In the genomic region with DNA sequence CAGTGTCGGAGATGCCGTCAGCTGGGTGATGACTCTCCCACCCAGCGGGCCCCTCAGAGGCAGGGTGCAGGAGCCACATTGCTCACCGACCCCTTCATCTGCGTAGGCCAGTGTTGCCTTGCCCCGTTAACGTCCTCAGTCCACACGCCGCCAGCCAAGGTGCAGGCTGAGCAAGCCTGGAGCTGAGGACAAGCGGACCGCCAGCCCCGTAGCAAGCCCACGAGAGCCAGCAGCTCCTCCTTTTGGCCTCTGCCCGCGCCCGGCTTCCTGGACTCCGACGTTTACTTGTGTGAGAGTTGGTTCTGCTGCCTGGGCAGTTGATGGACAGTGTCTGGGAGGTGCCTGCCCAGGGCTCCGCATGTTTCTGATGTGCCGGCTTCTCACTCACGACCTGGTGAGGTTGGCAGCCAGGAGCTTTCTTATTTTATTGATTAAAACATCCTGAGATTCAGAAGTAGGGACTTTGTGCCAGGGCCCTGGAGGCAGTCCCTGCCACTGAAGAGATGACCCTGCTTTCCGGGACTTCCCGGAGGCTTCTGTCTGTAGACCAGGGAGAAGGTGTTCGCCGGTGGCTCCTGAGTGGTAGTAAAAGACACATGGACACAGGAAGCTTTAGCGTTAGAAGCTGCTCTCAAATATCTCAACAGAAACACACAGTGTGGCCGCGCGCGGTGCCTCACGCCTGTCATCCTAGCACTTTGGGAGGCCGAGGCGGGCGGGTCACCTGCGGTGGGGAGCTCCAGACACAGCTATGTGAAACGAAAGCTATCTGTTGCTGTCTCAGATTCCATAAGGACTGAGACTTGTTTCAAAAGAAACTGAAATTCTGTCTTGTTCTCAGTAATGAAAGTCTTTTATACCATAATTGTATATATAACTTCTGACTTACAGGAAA, we compare ENCODE assay signal across 12 cellular contexts. TPM values are rescaled to one million over a fixed set of nuclear protein-coding genes. Genes with fewer than 3 reads are reported as not detected.
DNase-seq lines count a peak whose midpoint lies in the region; ATAC-seq and TF ChIP-seq lines count a peak whose summit lies in the region.
"Had no signal": no experiment of that assay in that cellular context is flagged by ENCODE, and none has a peak within 500 bp of the region (broad histone marks: within the 10 kb centered on the region; RNA-seq: fewer than 3 reads in every experiment).

No MANE protein-coding gene starts in this region.

- H3K4me1 Mint-ChIP-seq in activated naive CD4-positive, alpha-beta T cell treated with anti-CD3 and anti-CD28 coated beads, Interleukin-2, amount 50 U/mL, for 24 hours, result peaks cover 74% of the 10 kb centered on the region

- H3K27ac Mint-ChIP-seq in activated naive CD4-positive, alpha-beta T cell treated with anti-CD3 and anti-CD28 coated beads, Interleukin-2, amount 50 U/mL, for 24 hours, result peak overlapping the region; percentile 85
- peak overlapping the region; percentile 79 to 82 for H3K27ac Mint-ChIP-seq in activated naive CD4-positive, alpha-beta T cell treated with anti-CD3 and anti-CD28 coated beads, Interleukin-2, amount 50 U/mL, for 72 hours

- H3K27me3 Mint-ChIP-seq in activated naive CD4-positive, alpha-beta T cell treated with anti-CD3 and anti-CD28 coated beads, Interleukin-2, amount 50 U/mL, for 24 hours, result no peaks in the 10 kb centered on the region

- no peak overlapping the region for H3K4me3 ChIP-seq in stomach
- no peak overlapping the region for H3K4me3 ChIP-seq in uterus
- H3K4me3 ChIP-seq: heart right ventricle had no signal

- TF ChIP-seq CTCF in stomach (IDR thresholded peaks at IDR 0.05) (no peak), uterus (IDR thresholded peaks at IDR 0.05) (no peak)

- H3K27me3 ChIP-seq in stomach, result no peaks in the 10 kb centered on the region
- H3K27me3 ChIP-seq in uterus, result no peaks in the 10 kb centered on the region
- H3K27me3 ChIP-seq: heart right ventricle had no signal

- no peak for ATAC-seq in activated naive CD4-positive, alpha-beta T cell treated with anti-CD3 and anti-CD28 coated beads, Interleukin-2, amount 50 U/mL, for 72 hours
- ATAC-seq: heart right ventricle had no signal

- peaks cover 9% of the 10 kb centered on the region for H3K36me3 Mint-ChIP-seq in activated naive CD4-positive, alpha-beta T cell treated with anti-CD3 and anti-CD28 coated beads, Interleukin-2, amount 50 U/mL, for 24 hours
- H3K36me3 Mint-ChIP-seq in activated naive CD4-positive, alpha-beta T cell treated with anti-CD3 and anti-CD28 coated beads, Interleukin-2, amount 50 U/mL, for 72 hours, result peaks cover 24 to 26% of the 10 kb centered on the region in 2 donors

- intact Hi-C loops in stomach (cut with DNase I; ENCODE audit: low total_unique reads), result no loop called here
- intact Hi-C loops in uterus (cut with DNase I; ENCODE audit: low total_unique reads), result no loop called here

- H3K27ac ChIP-seq in stomach (peak overlapping the region in 3 of 5 donors; percentile 58 to 98 (median 96)), uterus (no peak overlapping the region)

- no peaks in the 10 kb centered on the region for H3K9me3 Mint-ChIP-seq in activated naive CD4-positive, alpha-beta T cell treated with anti-CD3 and anti-CD28 coated beads, Interleukin-2, amount 50 U/mL, for 24 hours
- H3K9me3 Mint-ChIP-seq in activated naive CD4-positive, alpha-beta T cell treated with anti-CD3 and anti-CD28 coated beads, Interleukin-2, amount 50 U/mL, for 72 hours, result no peaks in the 10 kb centered on the region

- H3K4me1 ChIP-seq in stomach, result peaks cover 93 to 100% (median 96%) of the 10 kb centered on the region in 4 donors
- H3K4me1 ChIP-seq in uterus, result peaks cover 11 to 72% of the 10 kb centered on the region in 2 donors

- H3K9me3 ChIP-seq in stomach (no peaks in the 10 kb centered on the region), uterus (no peaks in the 10 kb centered on the region)
- H3K9me3 ChIP-seq: heart right ventricle had no signal

- DNase-seq in activated naive CD4-positive, alpha-beta T cell (lab: John Stamatoyannopoulos, UW), result no peak
- DNase-seq in activated naive CD4-positive, alpha-beta T cell treated with anti-CD3 and anti-CD28 coated beads, Interleukin-2, amount 50 U/mL, for 72 hours (ENCODE audit: low spot score in 2 of 2), result no peak
- DNase-seq in left kidney (ENCODE audit: low read depth, low spot score) (peak; percentile 39), stomach (no peak), hypothalamus (lab: John Stamatoyannopoulos, UW) (no peak), uterus (no peak), DMS153 treated with DMSO at 0.1 percent for 48 hours (lab: John Stamatoyannopoulos, UW; ENCODE audit: unreplicated experiment) (no peak)
- DNase-seq: activated gamma-delta T cell treated with Interleukin-2 at 50 U/mL for 16 hours; effector CD4-positive, alpha-beta T cell; heart right ventricle; NCI-H2171 had no signal

- TF ChIP-seq EP300 in stomach (IDR thresholded peaks at IDR 0.05), result no peak

- H3K36me3 ChIP-seq in stomach, result peaks cover 15 to 40% (median 25%) of the 10 kb centered on the region in 4 donors
- no peaks in the 10 kb centered on the region for H3K36me3 ChIP-seq in uterus

- no peak overlapping the region for H3K4me3 Mint-ChIP-seq in activated naive CD4-positive, alpha-beta T cell treated with anti-CD3 and anti-CD28 coated beads, Interleukin-2, amount 50 U/mL, for 24 hours

- 69 to 77% (median 73%) methylated on average over 32 to 36 of the region's 36 CpGs for WGBS in stomach, 5 donors

- TF ChIP-seq POLR2A in stomach (IDR thresholded peaks at IDR 0.05) (no peak), uterus (IDR thresholded peaks at IDR 0.05) (no peak)

RNA-seq across cellular contexts. Expression of gene DAZAP1, which starts 5.9 kb away (rescaled TPM):
- 100 to 1,000 TPM; 194 to 298 TPM for total RNA-seq in activated naive CD4-positive, alpha-beta T cell treated with anti-CD3 and anti-CD28 coated beads, Interleukin-2, amount 50 U/mL, for 72 hours
- total RNA-seq in stomach, result 100 to 1,000 TPM in 1 of 5 donors, 10 to 100 TPM in 4; 21.4 to 124 (median 42.5) TPM
- polyA plus RNA-seq in stomach, result 10 to 100 TPM; 55.9 to 68.1 (median 63.4) TPM
- total RNA-seq in uterus, result 100 to 1,000 TPM in 1 of 4 donors, 10 to 100 TPM in 1, 1 to 10 TPM in 2; 1.2 to 102 (median 23.8) TPM

RNA-seq across cellular contexts. Expression of gene GAMT, which starts 11.9 kb away (rescaled TPM):
- total RNA-seq in activated naive CD4-positive, alpha-beta T cell treated with anti-CD3 and anti-CD28 coated beads, Interleukin-2, amount 50 U/mL, for 72 hours, result 10 to 100 TPM in 1 of 2 donors, 1 to 10 TPM in 1; 4.2 to 30.2 TPM
- total RNA-seq in stomach, result 10 to 100 TPM in 1 of 5 donors, 1 to 10 TPM in 2, not detected in 2; 2.6 to 15.6 (median 4.5) TPM
- 100 to 1,000 TPM in 1 of 3 donors, 10 to 100 TPM in 2; 26.8 to 102 (median 55.3) TPM for polyA plus RNA-seq in stomach
- total RNA-seq in uterus, result 10 to 100 TPM in 2 of 4 donors, 1 to 10 TPM in 2; 3.3 to 14.4 (median 8.4) TPM

RNA-seq across cellular contexts. Expression of gene RPS15, which starts 25.0 kb away (rescaled TPM):
- 1,000 to 10,000 TPM; 1,495 to 1,747 TPM for total RNA-seq in activated naive CD4-positive, alpha-beta T cell treated with anti-CD3 and anti-CD28 coated beads, Interleukin-2, amount 50 U/mL, for 72 hours
- total RNA-seq in stomach (1,000 to 10,000 TPM in 4 of 5 donors, 100 to 1,000 TPM in 1; 428 to 2,471 (median 1,694) TPM), uterus (1,000 to 10,000 TPM in 3 of 4 donors, 100 to 1,000 TPM in 1; 648 to 5,728 (median 1,854) TPM)
- polyA plus RNA-seq in stomach, result 1,000 to 10,000 TPM; 2,846 to 4,539 (median 3,866) TPM

RNA-seq across cellular contexts. Expression of gene NDUFS7, which starts 29.5 kb away (rescaled TPM):
- total RNA-seq in activated naive CD4-positive, alpha-beta T cell treated with anti-CD3 and anti-CD28 coated beads, Interleukin-2, amount 50 U/mL, for 72 hours, result 100 to 1,000 TPM in 1 of 2 donors, 10 to 100 TPM in 1; 89.4 to 105 TPM
- total RNA-seq in stomach (100 to 1,000 TPM in 3 of 5 donors, 10 to 100 TPM in 2; 31.6 to 217 (median 102) TPM), uterus (10 to 100 TPM; 39.2 to 65.5 (median 42.1) TPM)
- 100 to 1,000 TPM; 107 to 169 (median 138) TPM for polyA plus RNA-seq in stomach

RNA-seq across cellular contexts. Expression of gene APC2, which starts 36.7 kb away (rescaled TPM):
- total RNA-seq in activated naive CD4-positive, alpha-beta T cell treated with anti-CD3 and anti-CD28 coated beads, Interleukin-2, amount 50 U/mL, for 72 hours, result under 1 TPM; 0.09 to 0.14 TPM
- total RNA-seq in stomach (1 to 10 TPM in 2 of 5 donors, under 1 TPM in 2, not detected in 1; 0.58 to 3.5 (median 2.0) TPM), uterus (1 to 10 TPM in 1 of 4 donors, under 1 TPM in 2, not detected in 1; 0.12 to 3.5 (median 0.77) TPM)
- under 1 TPM; 0.10 to 0.31 (median 0.15) TPM for polyA plus RNA-seq in stomach

Comparison
In these comparisons a context has a peak if more than half of its experiments do, and no peak if none do; other contexts are left out.
1. H3K27ac ChIP-seq: peak in stomach (3 of 5); none in uterus (0 of 2).